In genomic region chr2:45860136-45861106, GRCh38 we compare ENCODE assay signal across 8 cellular contexts.
DNase-seq lines count a peak whose midpoint lies in the region; ATAC-seq and TF ChIP-seq lines count a peak whose summit lies in the region.

No MANE protein-coding gene starts in this region.

- peak overlapping the region; percentile 45 to 96 (median 77) for H3K27ac Mint-ChIP-seq in naive B cell

- H3K36me3 Mint-ChIP-seq in naive B cell = peaks cover 0 to 5% of the 10 kb centered on the region in 2 donors

- H3K27me3 Mint-ChIP-seq in naive B cell = no peaks in the 10 kb centered on the region

- ATAC-seq in naive B cell (ENCODE audit: low read depth in 2 of 2) = peak; percentile 60 to 62
- no peak for ATAC-seq in HG03196 (IDR thresholded peaks at IDR 0.05; ENCODE audit: unreplicated experiment)
- ATAC-seq in GM21381 (IDR thresholded peaks at IDR 0.05; ENCODE audit: unreplicated experiment) = no peak

- peak; percentile 21 for DNase-seq in stimulated activated CD4-positive, alpha-beta T cell treated with anti-CD3 and anti-CD28 coated beads, Interleukin-15, amount 100 ng/mL, for 24 hours
- DNase-seq in stimulated activated CD4-positive, alpha-beta T cell treated with anti-CD3 and anti-CD28 coated beads, Interleukin-2, amount 100 ng/mL, for 48 hours = no peak
- DNase-seq in UCSD-AML1 (lab: John Stamatoyannopoulos, UW; ENCODE audit: unreplicated experiment) = peak; percentile 33
- no peak for DNase-seq in epithelial cell of proximal tubule (ENCODE audit: low read depth)
- DNase-seq in naive B cell = peak; percentile 27
- no peak for DNase-seq in NCI-H2081 treated with DMSO at 0.1 percent for 48 hours (lab: John Stamatoyannopoulos, UW)

- peaks cover 39 to 68% (median 54%) of the 10 kb centered on the region in 3 donors for H3K4me1 Mint-ChIP-seq in naive B cell

- H3K4me3 Mint-ChIP-seq in naive B cell = peak overlapping the region; percentile 79 to 94 (median 86)

- H3K9me3 Mint-ChIP-seq in naive B cell = no peaks in the 10 kb centered on the region

- peak overlapping the region; percentile 39 for H3K4me3 ChIP-seq in epithelial cell of proximal tubule (ENCODE audit: low read depth, low read length)

- TF ChIP-seq CTCF in epithelial cell of proximal tubule (conservative IDR thresholded peaks at IDR 0.05; ENCODE audit: low read depth, low read length) = peak; percentile 11

Comparison
In these comparisons a context has a peak if more than half of its experiments do, and no peak if none do; other contexts are left out.
1. DNase-seq: peak in stimulated activated CD4-positive, alpha-beta T cell treated with anti-CD3 and anti-CD28 coated beads, Interleukin-15, amount 100 ng/mL, for 24 hours (single experiment), UCSD-AML1 (single experiment) and naive B cell (single experiment); none in stimulated activated CD4-positive, alpha-beta T cell treated with anti-CD3 and anti-CD28 coated beads, Interleukin-2, amount 100 ng/mL, for 48 hours (0 of 2), epithelial cell of proximal tubule (single experiment) and NCI-H2081 treated with DMSO at 0.1 percent for 48 hours (single experiment).
2. ATAC-seq: peak in naive B cell (2 of 2); none in HG03196 (single experiment) and GM21381 (single experiment).